Comparison of ENCODE assay signal across 26 cellular contexts in genomic region chr13:58298556-58299135, GRCh38.
"Had no signal": no experiment of that assay in that cellular context is flagged by ENCODE, and none has a peak within 500 bp of the region (broad histone marks: within the 10 kb centered on the region; RNA-seq: fewer than 3 reads in every experiment).

No MANE protein-coding gene starts in this region.

- FAIRE-seq: endometrium, islet of Langerhans, keratinocyte had no signal

- H3K36me3 ChIP-seq: colonic mucosa, esophagus squamous epithelium, gastrocnemius medialis, heart right ventricle, left ventricle myocardium inferior, lower lobe of right lung had no signal

- DNase-seq: colonic mucosa; cortex of kidney; effector CD8-positive, alpha-beta T cell; effector memory CD8-positive, alpha-beta T cell; endodermal cell; erythroblast; esophagus squamous epithelium; foreskin fibroblast; foreskin melanocyte; gastrocnemius medialis; glutamatergic neuron; head of caudate nucleus; heart right ventricle; hippocampal formation; left cardiac atrium; left ventricle myocardium inferior; lower lobe of right lung; mesenchymal stem cell; mucosa of descending colon; naive B cell; naive thymus-derived CD8-positive, alpha-beta T cell had no signal

- H3K9me3 ChIP-seq: colonic mucosa, esophagus squamous epithelium, gastrocnemius medialis, heart right ventricle, lower lobe of right lung had no signal

- ATAC-seq: effector memory CD8-positive, alpha-beta T cell; esophagus mucosa; gastrocnemius medialis; heart right ventricle; left cardiac atrium; lower lobe of right lung; mucosa of descending colon; naive thymus-derived CD8-positive, alpha-beta T cell had no signal

- H3K4me1 ChIP-seq: colonic mucosa, esophagus squamous epithelium, gastrocnemius medialis, left ventricle myocardium inferior, lower lobe of right lung had no signal

- H3K27ac ChIP-seq: colonic mucosa, epithelial cell of prostate, esophagus squamous epithelium, gastrocnemius medialis, heart right ventricle, left ventricle myocardium inferior, lower lobe of right lung had no signal

- H3K4me3 ChIP-seq: colonic mucosa, esophagus squamous epithelium, gastrocnemius medialis, heart right ventricle, left ventricle myocardium inferior, lower lobe of right lung, mucosa of descending colon had no signal

- H3K27me3 ChIP-seq: colonic mucosa, esophagus squamous epithelium, gastrocnemius medialis, heart right ventricle had no signal
